Comparison of ENCODE assay signal across 12 cellular contexts in genomic region chr4:31234494-31234893, GRCh38.
A peak's percentile ranks its signal among the peaks of the same experiment; 100 is the strongest.
DNase-seq lines count a peak whose midpoint lies in the region; ATAC-seq and TF ChIP-seq lines count a peak whose summit lies in the region.
"Had no signal": no experiment of that assay in that cellular context is flagged by ENCODE, and none has a peak within 500 bp of the region (broad histone marks: within the 10 kb centered on the region; RNA-seq: fewer than 3 reads in every experiment).

No MANE protein-coding gene starts in this region.

- DNase-seq in stimulated activated CD4-positive, alpha-beta T cell treated with anti-CD3 and anti-CD28 coated beads, Interleukin-2, amount 100 ng/mL, for 48 hours, result no peak
- DNase-seq in activated naive CD8-positive, alpha-beta T cell treated with anti-CD3 and anti-CD28 coated beads, Interleukin-2, amount 50 U/mL, for 24 hours, result no peak
- DNase-seq in NCI-H526 treated with DMSO at 0.1 percent for 48 hours (lab: John Stamatoyannopoulos, UW) (no peak), upper lobe of right lung (no peak)
- DNase-seq: naive thymus-derived CD4-positive, alpha-beta T cell had no signal

- H3K9me3 Mint-ChIP-seq in activated naive CD8-positive, alpha-beta T cell treated with anti-CD3 and anti-CD28 coated beads, Interleukin-2, amount 50 U/mL, for 24 hours, result no peaks in the 10 kb centered on the region

- no peaks in the 10 kb centered on the region for H3K4me1 ChIP-seq in upper lobe of right lung

- no peak overlapping the region for H3K4me3 Mint-ChIP-seq in activated naive CD8-positive, alpha-beta T cell treated with anti-CD3 and anti-CD28 coated beads, Interleukin-2, amount 50 U/mL, for 24 hours
- H3K4me3 Mint-ChIP-seq: naive thymus-derived CD4-positive, alpha-beta T cell; T-helper 1 cell treated with Interleukin-12 subunit alpha and Interleukin-12 subunit beta and Interleukin-4 antibody, amounts not matched to agents 30 μg/mL and 1 μg/mL, for 36 hours had no signal

- H3K27ac Mint-ChIP-seq in activated naive CD8-positive, alpha-beta T cell treated with anti-CD3 and anti-CD28 coated beads, Interleukin-2, amount 50 U/mL, for 24 hours, result no peak overlapping the region
- H3K27ac Mint-ChIP-seq: naive thymus-derived CD4-positive, alpha-beta T cell; T-helper 1 cell treated with Interleukin-12 subunit alpha and Interleukin-12 subunit beta and Interleukin-4 antibody, amounts not matched to agents 30 μg/mL and 1 μg/mL, for 36 hours had no signal

- ATAC-seq in GM18519 (IDR thresholded peaks at IDR 0.05; ENCODE audit: low FRiP score, unreplicated experiment) (peak; percentile 68), GM21576 (IDR thresholded peaks at IDR 0.05; ENCODE audit: unreplicated experiment) (peak; percentile 62), HG03558 (IDR thresholded peaks at IDR 0.05; ENCODE audit: extremely low read depth, unreplicated experiment) (peak; percentile 34), esophagus mucosa (peak; percentile 23), upper lobe of right lung (no peak)
- ATAC-seq in activated naive CD8-positive, alpha-beta T cell treated with anti-CD3 and anti-CD28 coated beads, Interleukin-2, amount 50 U/mL, for 24 hours, result no peak
- ATAC-seq: naive thymus-derived CD4-positive, alpha-beta T cell had no signal

- no peak overlapping the region for H3K4me3 ChIP-seq in upper lobe of right lung
- H3K4me3 ChIP-seq: skin epidermis had no signal

- no peak for TF ChIP-seq CTCF in upper lobe of right lung (IDR thresholded peaks at IDR 0.05)

- H3K27ac ChIP-seq in upper lobe of right lung, result no peak overlapping the region
- H3K27ac ChIP-seq: epithelial cell of prostate, skin epidermis had no signal

- H3K36me3 Mint-ChIP-seq in activated naive CD8-positive, alpha-beta T cell treated with anti-CD3 and anti-CD28 coated beads, Interleukin-2, amount 50 U/mL, for 24 hours (ENCODE audit: low read depth), result no peaks in the 10 kb centered on the region
- H3K36me3 Mint-ChIP-seq: naive thymus-derived CD4-positive, alpha-beta T cell had no signal

- H3K4me1 Mint-ChIP-seq in activated naive CD8-positive, alpha-beta T cell treated with anti-CD3 and anti-CD28 coated beads, Interleukin-2, amount 50 U/mL, for 24 hours, result no peaks in the 10 kb centered on the region
- H3K4me1 Mint-ChIP-seq: naive thymus-derived CD4-positive, alpha-beta T cell had no signal

- intact Hi-C loops in upper lobe of right lung (cut with DNase I), result no loop called here

- H3K27me3 ChIP-seq in upper lobe of right lung, result no peaks in the 10 kb centered on the region

- no peaks in the 10 kb centered on the region for H3K27me3 Mint-ChIP-seq in activated naive CD8-positive, alpha-beta T cell treated with anti-CD3 and anti-CD28 coated beads, Interleukin-2, amount 50 U/mL, for 24 hours
- H3K27me3 Mint-ChIP-seq: naive thymus-derived CD4-positive, alpha-beta T cell had no signal

- no peaks in the 10 kb centered on the region for H3K9me3 ChIP-seq in upper lobe of right lung

- H3K36me3 ChIP-seq in upper lobe of right lung, result no peaks in the 10 kb centered on the region

Comparison
In these comparisons a context has a peak if more than half of its experiments do, and no peak if none do; other contexts are left out.
1. ATAC-seq: peak in GM18519 (single experiment), GM21576 (single experiment), HG03558 (single experiment) and esophagus mucosa (single experiment); none in activated naive CD8-positive, alpha-beta T cell treated with anti-CD3 and anti-CD28 coated beads, Interleukin-2, amount 50 U/mL, for 24 hours (single experiment) and upper lobe of right lung (single experiment).